2 cellular contexts compared by ENCODE assay signal in the genomic region with DNA sequence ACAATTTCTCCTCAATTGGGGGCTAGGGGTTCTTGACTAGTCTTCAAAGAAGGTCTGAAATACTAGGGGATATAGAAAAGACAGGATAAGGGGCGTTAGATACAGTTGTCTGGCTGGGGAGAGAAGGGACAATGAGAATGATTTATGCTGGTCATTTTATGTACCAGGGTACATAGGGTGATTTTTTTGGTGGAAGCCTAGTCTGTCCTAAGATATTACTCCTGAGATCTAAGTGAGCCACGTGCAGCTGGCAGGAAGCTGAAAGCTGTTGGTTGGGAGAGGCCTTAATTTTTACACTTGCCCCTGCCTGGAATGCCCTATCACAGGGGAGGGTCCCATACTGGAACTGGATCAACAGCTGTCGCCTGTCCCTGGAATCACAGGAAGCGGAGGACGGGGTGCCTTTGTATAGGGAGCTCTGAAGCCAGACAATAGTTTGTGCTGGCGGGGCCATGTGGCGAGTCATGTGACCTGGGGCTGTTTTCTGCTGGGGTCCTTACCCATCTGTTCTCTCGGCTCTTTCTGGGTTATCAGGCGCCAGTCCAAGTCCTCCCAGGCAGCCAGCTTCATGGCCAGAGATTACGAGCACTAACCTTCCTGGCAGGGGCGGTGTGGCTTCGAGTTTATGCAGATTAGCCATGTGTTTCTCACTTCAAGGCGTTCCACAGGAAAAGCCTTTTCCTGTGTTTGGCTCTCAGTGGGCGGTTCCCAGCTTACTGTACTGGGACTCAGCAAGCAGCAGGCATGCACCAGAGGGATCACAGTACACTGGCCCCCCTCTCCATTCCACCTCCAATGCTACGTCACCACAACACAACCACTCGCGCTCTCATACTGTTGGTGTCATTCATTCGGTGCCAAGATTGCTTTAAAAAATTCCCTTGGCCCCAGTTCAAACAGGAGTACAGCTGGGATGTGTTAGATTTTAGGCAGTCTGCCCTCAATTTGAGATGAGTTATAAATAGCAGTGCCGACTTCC.
TF ChIP-seq lines count a peak whose summit lies in the region.

No MANE protein-coding gene starts in this region.

TF ChIP-seq in SK-N-SH treated with all-trans-retinoic acid at 6 μM for 48 hours, 23 proteins besides CTCF, POLR2A, EP300 and RAD21 (continued from another document and continues in another):
- TF ChIP-seq, protein P1, sequence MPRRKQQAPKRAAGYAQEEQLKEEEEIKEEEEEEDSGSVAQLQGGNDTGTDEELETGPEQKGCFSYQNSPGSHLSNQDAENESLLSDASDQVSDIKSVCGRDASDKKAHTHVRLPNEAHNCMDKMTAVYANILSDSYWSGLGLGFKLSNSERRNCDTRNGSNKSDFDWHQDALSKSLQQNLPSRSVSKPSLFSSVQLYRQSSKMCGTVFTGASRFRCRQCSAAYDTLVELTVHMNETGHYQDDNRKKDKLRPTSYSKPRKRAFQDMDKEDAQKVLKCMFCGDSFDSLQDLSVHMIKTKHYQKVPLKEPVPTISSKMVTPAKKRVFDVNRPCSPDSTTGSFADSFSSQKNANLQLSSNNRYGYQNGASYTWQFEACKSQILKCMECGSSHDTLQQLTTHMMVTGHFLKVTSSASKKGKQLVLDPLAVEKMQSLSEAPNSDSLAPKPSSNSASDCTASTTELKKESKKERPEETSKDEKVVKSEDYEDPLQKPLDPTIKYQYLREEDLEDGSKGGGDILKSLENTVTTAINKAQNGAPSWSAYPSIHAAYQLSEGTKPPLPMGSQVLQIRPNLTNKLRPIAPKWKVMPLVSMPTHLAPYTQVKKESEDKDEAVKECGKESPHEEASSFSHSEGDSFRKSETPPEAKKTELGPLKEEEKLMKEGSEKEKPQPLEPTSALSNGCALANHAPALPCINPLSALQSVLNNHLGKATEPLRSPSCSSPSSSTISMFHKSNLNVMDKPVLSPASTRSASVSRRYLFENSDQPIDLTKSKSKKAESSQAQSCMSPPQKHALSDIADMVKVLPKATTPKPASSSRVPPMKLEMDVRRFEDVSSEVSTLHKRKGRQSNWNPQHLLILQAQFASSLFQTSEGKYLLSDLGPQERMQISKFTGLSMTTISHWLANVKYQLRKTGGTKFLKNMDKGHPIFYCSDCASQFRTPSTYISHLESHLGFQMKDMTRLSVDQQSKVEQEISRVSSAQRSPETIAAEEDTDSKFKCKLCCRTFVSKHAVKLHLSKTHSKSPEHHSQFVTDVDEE (CRISPR knock-in tag; IDR thresholded peaks at IDR 0.05) = peak; percentile 41; the same call in 1 of the 2 replicates
- TF ChIP-seq, protein P2, sequence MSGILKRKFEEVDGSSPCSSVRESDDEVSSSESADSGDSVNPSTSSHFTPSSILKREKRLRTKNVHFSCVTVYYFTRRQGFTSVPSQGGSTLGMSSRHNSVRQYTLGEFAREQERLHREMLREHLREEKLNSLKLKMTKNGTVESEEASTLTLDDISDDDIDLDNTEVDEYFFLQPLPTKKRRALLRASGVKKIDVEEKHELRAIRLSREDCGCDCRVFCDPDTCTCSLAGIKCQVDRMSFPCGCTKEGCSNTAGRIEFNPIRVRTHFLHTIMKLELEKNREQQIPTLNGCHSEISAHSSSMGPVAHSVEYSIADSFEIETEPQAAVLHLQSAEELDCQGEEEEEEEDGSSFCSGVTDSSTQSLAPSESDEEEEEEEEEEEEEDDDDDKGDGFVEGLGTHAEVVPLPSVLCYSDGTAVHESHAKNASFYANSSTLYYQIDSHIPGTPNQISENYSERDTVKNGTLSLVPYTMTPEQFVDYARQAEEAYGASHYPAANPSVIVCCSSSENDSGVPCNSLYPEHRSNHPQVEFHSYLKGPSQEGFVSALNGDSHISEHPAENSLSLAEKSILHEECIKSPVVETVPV (CRISPR knock-in tag; IDR thresholded peaks at IDR 0.05) = no peak
- TF ChIP-seq ZNF565 (CRISPR knock-in tag; conservative IDR thresholded peaks at IDR 0.05; ENCODE audit: low read depth) = no peak
- TF ChIP-seq ZFP3 (CRISPR knock-in tag; IDR thresholded peaks at IDR 0.05) = peak; percentile 34; the same call in 1 of the 2 replicates
- no peak for TF ChIP-seq ZNF8 (CRISPR knock-in tag; IDR thresholded peaks at IDR 0.05)
- 0 out of 2 replicates have a peak, but pooled peaks have one; percentile 11 for TF ChIP-seq ZNF70 (CRISPR knock-in tag; IDR thresholded peaks at IDR 0.05)
- TF ChIP-seq, protein P3, sequence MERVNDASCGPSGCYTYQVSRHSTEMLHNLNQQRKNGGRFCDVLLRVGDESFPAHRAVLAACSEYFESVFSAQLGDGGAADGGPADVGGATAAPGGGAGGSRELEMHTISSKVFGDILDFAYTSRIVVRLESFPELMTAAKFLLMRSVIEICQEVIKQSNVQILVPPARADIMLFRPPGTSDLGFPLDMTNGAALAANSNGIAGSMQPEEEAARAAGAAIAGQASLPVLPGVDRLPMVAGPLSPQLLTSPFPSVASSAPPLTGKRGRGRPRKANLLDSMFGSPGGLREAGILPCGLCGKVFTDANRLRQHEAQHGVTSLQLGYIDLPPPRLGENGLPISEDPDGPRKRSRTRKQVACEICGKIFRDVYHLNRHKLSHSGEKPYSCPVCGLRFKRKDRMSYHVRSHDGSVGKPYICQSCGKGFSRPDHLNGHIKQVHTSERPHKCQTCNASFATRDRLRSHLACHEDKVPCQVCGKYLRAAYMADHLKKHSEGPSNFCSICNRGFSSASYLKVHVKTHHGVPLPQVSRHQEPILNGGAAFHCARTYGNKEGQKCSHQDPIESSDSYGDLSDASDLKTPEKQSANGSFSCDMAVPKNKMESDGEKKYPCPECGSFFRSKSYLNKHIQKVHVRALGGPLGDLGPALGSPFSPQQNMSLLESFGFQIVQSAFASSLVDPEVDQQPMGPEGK (CRISPR knock-in tag; IDR thresholded peaks at IDR 0.05; ENCODE audit: borderline replicate concordance) = no peak
- no peak for TF ChIP-seq RARB (CRISPR knock-in tag; IDR thresholded peaks at IDR 0.05)
- no peak for TF ChIP-seq ZFP30 (CRISPR knock-in tag; IDR thresholded peaks at IDR 0.05)
- TF ChIP-seq TCF4 (CRISPR knock-in tag; IDR thresholded peaks at IDR 0.05; ENCODE audit: borderline replicate concordance) = peak; percentile 78
- no peak for TF ChIP-seq BACH2 (CRISPR knock-in tag; IDR thresholded peaks at IDR 0.05; ENCODE audit: borderline replicate concordance)
- TF ChIP-seq PPARA (CRISPR knock-in tag; IDR thresholded peaks at IDR 0.05; ENCODE audit: borderline replicate concordance) = no peak
- 0 out of 2 replicates have a peak, but pooled peaks have one; percentile 40 for TF ChIP-seq SNAI2 (CRISPR knock-in tag; IDR thresholded peaks at IDR 0.05)
- TF ChIP-seq, protein P4, sequence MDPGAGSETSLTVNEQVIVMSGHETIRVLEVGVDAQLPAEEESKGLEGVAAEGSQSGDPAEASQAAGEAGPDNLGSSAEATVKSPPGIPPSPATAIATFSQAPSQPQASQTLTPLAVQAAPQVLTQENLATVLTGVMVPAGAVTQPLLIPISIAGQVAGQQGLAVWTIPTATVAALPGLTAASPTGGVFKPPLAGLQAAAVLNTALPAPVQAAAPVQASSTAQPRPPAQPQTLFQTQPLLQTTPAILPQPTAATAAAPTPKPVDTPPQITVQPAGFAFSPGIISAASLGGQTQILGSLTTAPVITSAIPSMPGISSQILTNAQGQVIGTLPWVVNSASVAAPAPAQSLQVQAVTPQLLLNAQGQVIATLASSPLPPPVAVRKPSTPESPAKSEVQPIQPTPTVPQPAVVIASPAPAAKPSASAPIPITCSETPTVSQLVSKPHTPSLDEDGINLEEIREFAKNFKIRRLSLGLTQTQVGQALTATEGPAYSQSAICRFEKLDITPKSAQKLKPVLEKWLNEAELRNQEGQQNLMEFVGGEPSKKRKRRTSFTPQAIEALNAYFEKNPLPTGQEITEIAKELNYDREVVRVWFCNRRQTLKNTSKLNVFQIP (CRISPR knock-in tag; IDR thresholded peaks at IDR 0.05; ENCODE audit: borderline replicate concordance, low read depth) = 0 out of 2 replicates have a peak, but pooled peaks have one; percentile 62
- TF ChIP-seq OSR1 (CRISPR knock-in tag; IDR thresholded peaks at IDR 0.05) = no peak
- no peak for TF ChIP-seq ZC3H10 (CRISPR knock-in tag; IDR thresholded peaks at IDR 0.05)

TF ChIP-seq in GM12878, 131 proteins besides CTCF, POLR2A, EP300 and RAD21 (continued from another document and continues in another):
- TF ChIP-seq, protein P5, sequence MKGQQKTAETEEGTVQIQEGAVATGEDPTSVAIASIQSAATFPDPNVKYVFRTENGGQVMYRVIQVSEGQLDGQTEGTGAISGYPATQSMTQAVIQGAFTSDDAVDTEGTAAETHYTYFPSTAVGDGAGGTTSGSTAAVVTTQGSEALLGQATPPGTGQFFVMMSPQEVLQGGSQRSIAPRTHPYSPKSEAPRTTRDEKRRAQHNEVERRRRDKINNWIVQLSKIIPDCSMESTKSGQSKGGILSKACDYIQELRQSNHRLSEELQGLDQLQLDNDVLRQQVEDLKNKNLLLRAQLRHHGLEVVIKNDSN (IDR thresholded peaks at IDR 0.05; ENCODE audit: borderline replicate concordance, extremely low read length, insufficient read depth, low read depth, low read length) = peak; percentile 73
- TF ChIP-seq, protein P6, sequence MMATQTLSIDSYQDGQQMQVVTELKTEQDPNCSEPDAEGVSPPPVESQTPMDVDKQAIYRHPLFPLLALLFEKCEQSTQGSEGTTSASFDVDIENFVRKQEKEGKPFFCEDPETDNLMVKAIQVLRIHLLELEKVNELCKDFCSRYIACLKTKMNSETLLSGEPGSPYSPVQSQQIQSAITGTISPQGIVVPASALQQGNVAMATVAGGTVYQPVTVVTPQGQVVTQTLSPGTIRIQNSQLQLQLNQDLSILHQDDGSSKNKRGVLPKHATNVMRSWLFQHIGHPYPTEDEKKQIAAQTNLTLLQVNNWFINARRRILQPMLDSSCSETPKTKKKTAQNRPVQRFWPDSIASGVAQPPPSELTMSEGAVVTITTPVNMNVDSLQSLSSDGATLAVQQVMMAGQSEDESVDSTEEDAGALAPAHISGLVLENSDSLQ (IDR thresholded peaks at IDR 0.05) = 0 out of 2 replicates have a peak, but pooled peaks have one; percentile 6
- TF ChIP-seq POLR2AphosphoS5 (IDR thresholded peaks at IDR 0.05; ENCODE audit: low read length) (no peak), LARP7 (IDR thresholded peaks at IDR 0.05) (no peak), ZBED1 (IDR thresholded peaks at IDR 0.05; ENCODE audit: borderline replicate concordance) (no peak), GATAD2B (conservative IDR thresholded peaks at IDR 0.05; ENCODE audit: low read depth) (no peak), PAX8 (IDR thresholded peaks at IDR 0.05) (no peak), ZNF207 (IDR thresholded peaks at IDR 0.05; ENCODE audit: borderline replicate concordance) (no peak), ESRRA (IDR thresholded peaks at IDR 0.05; ENCODE audit: low read length) (no peak), ZNF274 (IDR thresholded peaks at IDR 0.05; ENCODE audit: insufficient read depth, insufficient read length) (no peak), SPI1 (IDR thresholded peaks at IDR 0.05; ENCODE audit: borderline replicate concordance, insufficient read depth, low read depth, low read length) (no peak), PML (IDR thresholded peaks at IDR 0.05; ENCODE audit: low read length) (no peak), ZNF384 (IDR thresholded peaks at IDR 0.05; ENCODE audit: borderline replicate concordance, low read depth, low read length) (no peak), CEBPB (IDR thresholded peaks at IDR 0.05; ENCODE audit: borderline replicate concordance in 1 of 2, low read depth in 2 of 2, low read length in 2 of 2) (no peak), IRF4 (IDR thresholded peaks at IDR 0.05; ENCODE audit: low read depth, low read length) (no peak), POLR2AphosphoS2 (IDR thresholded peaks at IDR 0.05; ENCODE audit: low read depth, low read length) (no peak)
- TF ChIP-seq, protein P7, sequence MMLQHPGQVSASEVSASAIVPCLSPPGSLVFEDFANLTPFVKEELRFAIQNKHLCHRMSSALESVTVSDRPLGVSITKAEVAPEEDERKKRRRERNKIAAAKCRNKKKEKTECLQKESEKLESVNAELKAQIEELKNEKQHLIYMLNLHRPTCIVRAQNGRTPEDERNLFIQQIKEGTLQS (IDR thresholded peaks at IDR 0.05; ENCODE audit: borderline replicate concordance, extremely low read depth, low read depth, low read length) = no peak
- TF ChIP-seq, protein P8, sequence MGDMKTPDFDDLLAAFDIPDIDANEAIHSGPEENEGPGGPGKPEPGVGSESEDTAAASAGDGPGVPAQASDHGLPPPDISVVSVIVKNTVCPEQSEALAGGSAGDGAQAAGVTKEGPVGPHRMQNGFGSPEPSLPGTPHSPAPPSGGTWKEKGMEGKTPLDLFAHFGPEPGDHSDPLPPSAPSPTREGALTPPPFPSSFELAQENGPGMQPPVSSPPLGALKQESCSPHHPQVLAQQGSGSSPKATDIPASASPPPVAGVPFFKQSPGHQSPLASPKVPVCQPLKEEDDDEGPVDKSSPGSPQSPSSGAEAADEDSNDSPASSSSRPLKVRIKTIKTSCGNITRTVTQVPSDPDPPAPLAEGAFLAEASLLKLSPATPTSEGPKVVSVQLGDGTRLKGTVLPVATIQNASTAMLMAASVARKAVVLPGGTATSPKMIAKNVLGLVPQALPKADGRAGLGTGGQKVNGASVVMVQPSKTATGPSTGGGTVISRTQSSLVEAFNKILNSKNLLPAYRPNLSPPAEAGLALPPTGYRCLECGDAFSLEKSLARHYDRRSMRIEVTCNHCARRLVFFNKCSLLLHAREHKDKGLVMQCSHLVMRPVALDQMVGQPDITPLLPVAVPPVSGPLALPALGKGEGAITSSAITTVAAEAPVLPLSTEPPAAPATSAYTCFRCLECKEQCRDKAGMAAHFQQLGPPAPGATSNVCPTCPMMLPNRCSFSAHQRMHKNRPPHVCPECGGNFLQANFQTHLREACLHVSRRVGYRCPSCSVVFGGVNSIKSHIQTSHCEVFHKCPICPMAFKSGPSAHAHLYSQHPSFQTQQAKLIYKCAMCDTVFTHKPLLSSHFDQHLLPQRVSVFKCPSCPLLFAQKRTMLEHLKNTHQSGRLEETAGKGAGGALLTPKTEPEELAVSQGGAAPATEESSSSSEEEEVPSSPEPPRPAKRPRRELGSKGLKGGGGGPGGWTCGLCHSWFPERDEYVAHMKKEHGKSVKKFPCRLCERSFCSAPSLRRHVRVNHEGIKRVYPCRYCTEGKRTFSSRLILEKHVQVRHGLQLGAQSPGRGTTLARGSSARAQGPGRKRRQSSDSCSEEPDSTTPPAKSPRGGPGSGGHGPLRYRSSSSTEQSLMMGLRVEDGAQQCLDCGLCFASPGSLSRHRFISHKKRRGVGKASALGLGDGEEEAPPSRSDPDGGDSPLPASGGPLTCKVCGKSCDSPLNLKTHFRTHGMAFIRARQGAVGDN (IDR thresholded peaks at IDR 0.05) = peak; percentile 65; the same call in 1 of the 2 replicates
